In genomic region chr13:95437561-95437960, GRCh38 we compare ENCODE assay signal across 22 cellular contexts.
DNase-seq lines count a peak whose midpoint lies in the region; ATAC-seq and TF ChIP-seq lines count a peak whose summit lies in the region.
"Had no signal": no experiment of that assay in that cellular context is flagged by ENCODE, and none has a peak within 500 bp of the region (broad histone marks: within the 10 kb centered on the region; RNA-seq: fewer than 3 reads in every experiment).

No MANE protein-coding gene starts in this region.

- no peaks in the 10 kb centered on the region for H3K4me1 Mint-ChIP-seq in endodermal cell

- H3K27ac Mint-ChIP-seq in endodermal cell, result no peak overlapping the region
- H3K27ac Mint-ChIP-seq: CD4-positive, alpha-beta T cell had no signal

- DNase-seq in left ventricle myocardium inferior (no peak), Right ventricle myocardium superior (no peak), iris pigment epithelial cell (ENCODE audit: low read depth) (peak; percentile 11), NCI-H345 treated with DMSO at 0.1 percent for 48 hours (lab: John Stamatoyannopoulos, UW; ENCODE audit: unreplicated experiment) (no peak), Peyer's patch (no peak), sciatic nerve (ENCODE audit: low spot score) (no peak), endodermal cell (no peak)
- DNase-seq: 8988T; BE2C; Caco-2; CD4-positive, alpha-beta T cell; DMS153; GF-D8; GOT3; NCI-H1105 treated with DMSO at 0.1 percent for 48 hours; NCI-H1694 treated with DMSO at 0.1 percent for 48 hours; NCI-H2107; NCI-H510A treated with DMSO at 0.1 percent for 48 hours; NCI-H774; PC-9 had no signal

- H3K27ac ChIP-seq in left ventricle myocardium inferior (replicated peaks) (peak overlapping the region; percentile 5), VCaP (peak overlapping the region; percentile 45), Peyer's patch (no peak overlapping the region), endodermal cell (ENCODE audit: low read depth, low read length) (no peak overlapping the region)
- H3K27ac ChIP-seq: PC-9, SJSA1 had no signal

- H3K4me3 Mint-ChIP-seq in endodermal cell, result no peak overlapping the region
- H3K4me3 Mint-ChIP-seq: CD4-positive, alpha-beta T cell had no signal

- TF ChIP-seq POLR2A in Peyer's patch (IDR thresholded peaks at IDR 0.05), result no peak

- peaks cover 10% of the 10 kb centered on the region for H3K4me1 ChIP-seq in left ventricle myocardium inferior
- H3K4me1 ChIP-seq in Peyer's patch, result no peaks in the 10 kb centered on the region
- no peaks in the 10 kb centered on the region for H3K4me1 ChIP-seq in endodermal cell (ENCODE audit: control insufficient read depth, insufficient read depth, low read length)
- H3K4me1 ChIP-seq: BE2C, Caco-2, SJSA1 had no signal

- WGBS in endodermal cell (ENCODE audit: insufficient coverage in 1 of 2, insufficient read length in 1 of 2), 2 experiments, result 96 to 97% methylated on average over 5 to 7 of the region's 7 CpGs

- no peak for TF ChIP-seq CTCF in left ventricle myocardium inferior (IDR thresholded peaks at IDR 0.05; ENCODE audit: borderline replicate concordance)
- no peak for TF ChIP-seq CTCF in VCaP (conservative IDR thresholded peaks at IDR 0.05)
- TF ChIP-seq CTCF in Peyer's patch (IDR thresholded peaks at IDR 0.05), result no peak
- no peak for TF ChIP-seq CTCF in endodermal cell (conservative IDR thresholded peaks at IDR 0.05)

- H3K9me3 ChIP-seq in left ventricle myocardium inferior (replicated peaks), result no peaks in the 10 kb centered on the region
- H3K9me3 ChIP-seq in Peyer's patch, result no peaks in the 10 kb centered on the region
- H3K9me3 ChIP-seq in endodermal cell (ENCODE audit: control insufficient read depth, low read length), result no peaks in the 10 kb centered on the region
- H3K9me3 ChIP-seq: BE2C, Caco-2, SJSA1 had no signal

- H3K36me3 ChIP-seq in left ventricle myocardium inferior (no peaks in the 10 kb centered on the region), Peyer's patch (no peaks in the 10 kb centered on the region), endodermal cell (ENCODE audit: control insufficient read depth, insufficient read depth, low read length) (no peaks in the 10 kb centered on the region)
- H3K36me3 ChIP-seq: BE2C, SJSA1 had no signal

- no peaks in the 10 kb centered on the region for H3K9me3 Mint-ChIP-seq in endodermal cell
- H3K9me3 Mint-ChIP-seq: CD4-positive, alpha-beta T cell had no signal

- no peak overlapping the region for H3K9ac ChIP-seq in endodermal cell (ENCODE audit: extremely low read depth, low read length, poor library complexity, severe bottlenecking)

- H3K27me3 ChIP-seq in left ventricle myocardium inferior (ENCODE audit: low read depth) (no peaks in the 10 kb centered on the region), Peyer's patch (no peaks in the 10 kb centered on the region), endodermal cell (ENCODE audit: control insufficient read depth, insufficient read depth, low read length, poor library complexity, severe bottlenecking) (no peaks in the 10 kb centered on the region)
- H3K27me3 ChIP-seq: BE2C, SJSA1 had no signal

- ATAC-seq in Right ventricle myocardium superior (ENCODE audit: poor library complexity) (no peak), sciatic nerve (no peak)

- H3K4me3 ChIP-seq in left ventricle myocardium inferior, result no peak overlapping the region
- no peak overlapping the region for H3K4me3 ChIP-seq in Peyer's patch
- no peak overlapping the region for H3K4me3 ChIP-seq in endodermal cell (ENCODE audit: low read length)
- H3K4me3 ChIP-seq: PC-9, SJSA1 had no signal

- intact Hi-C loops in left ventricle myocardium inferior (cut with micrococcal nuclease) (no loop called here), Right ventricle myocardium superior (cut with DNase I) (no loop called here), sciatic nerve (cut with DNase I) (no loop called here)

- H3K27me3 Mint-ChIP-seq in endodermal cell (ENCODE audit: insufficient read depth), result no peaks in the 10 kb centered on the region
- H3K27me3 Mint-ChIP-seq: CD4-positive, alpha-beta T cell had no signal

- no peaks in the 10 kb centered on the region for H3K36me3 Mint-ChIP-seq in endodermal cell (ENCODE audit: low read depth)

Comparison
In these comparisons a context has a peak if more than half of its experiments do, and no peak if none do; other contexts are left out.
1. H3K27ac ChIP-seq: peak in left ventricle myocardium inferior (single experiment) and VCaP (single experiment); none in Peyer's patch (0 of 4) and endodermal cell (single experiment).